Comparison of ENCODE assay signal across 11 cellular contexts in the genomic region with DNA sequence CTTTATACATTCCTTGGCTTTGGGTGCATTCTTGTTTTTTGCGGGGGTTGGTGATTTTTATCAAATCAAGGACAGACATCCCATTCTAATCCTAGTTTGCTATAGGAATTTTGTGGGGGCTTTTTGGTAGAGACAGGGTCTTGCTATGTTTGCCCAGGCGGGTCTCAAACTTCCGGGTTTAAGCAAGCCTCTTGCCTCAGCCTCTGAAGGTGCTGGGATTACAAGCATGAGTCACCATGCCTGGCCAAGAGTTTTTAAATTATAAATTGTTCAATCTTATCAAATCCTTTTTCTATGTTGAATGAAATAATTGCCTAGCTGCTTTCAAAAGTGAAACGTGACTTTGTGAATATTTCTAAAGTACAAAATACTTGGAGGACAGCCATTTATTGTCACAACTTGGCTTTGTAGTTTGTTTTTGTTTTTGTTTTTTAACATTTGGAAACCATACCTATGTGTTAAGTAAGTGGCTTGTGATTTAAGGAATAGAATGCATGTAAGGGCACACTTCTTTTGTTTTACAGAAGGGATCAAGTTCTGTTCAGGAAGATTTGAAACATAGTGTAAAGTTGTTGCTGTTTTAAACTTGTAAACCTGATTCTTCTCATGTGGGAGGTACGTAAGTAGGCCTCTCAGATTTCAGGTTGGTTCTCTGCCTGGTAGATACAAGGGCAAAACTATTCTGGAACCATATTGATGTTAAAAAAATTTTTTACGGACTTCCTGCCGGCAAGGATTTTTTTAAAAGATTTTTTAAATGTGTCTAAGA. TPM values are rescaled to one million over a fixed set of nuclear protein-coding genes. Genes with fewer than 3 reads are reported as not detected.
A peak's percentile ranks its signal among the peaks of the same experiment; 100 is the strongest.
DNase-seq lines count a peak whose midpoint lies in the region; ATAC-seq and TF ChIP-seq lines count a peak whose summit lies in the region.
"Had no signal": no experiment of that assay in that cellular context is flagged by ENCODE, and none has a peak within 500 bp of the region (broad histone marks: within the 10 kb centered on the region; RNA-seq: fewer than 3 reads in every experiment).

No MANE protein-coding gene starts in this region.

- peaks cover 100% of the 10 kb centered on the region for H3K79me2 ChIP-seq in hepatocyte

- H3K9me2 ChIP-seq in hepatocyte (replicated peaks; ENCODE audit: insufficient read depth): no peaks in the 10 kb centered on the region

- H3K9me3 ChIP-seq in body of pancreas: no peaks in the 10 kb centered on the region
- H3K9me3 ChIP-seq in hepatocyte (ENCODE audit: low read depth): no peaks in the 10 kb centered on the region
- H3K9me3 ChIP-seq in testis: no peaks in the 10 kb centered on the region

- TF ChIP-seq POLR2A in body of pancreas (IDR thresholded peaks at IDR 0.05) (no peak), testis (IDR thresholded peaks at IDR 0.05) (no peak)

- H2AFZ ChIP-seq in hepatocyte: no peak overlapping the region

- ATAC-seq in body of pancreas (peak; percentile 37), GM21423 (IDR thresholded peaks at IDR 0.05; ENCODE audit: unreplicated experiment) (no peak)
- ATAC-seq: activated CD8-positive, alpha-beta T cell treated with anti-CD3 and anti-CD28 coated beads for 36 hours had no signal

- no peaks in the 10 kb centered on the region for H3K27me3 ChIP-seq in body of pancreas
- no peaks in the 10 kb centered on the region for H3K27me3 ChIP-seq in hepatocyte
- no peaks in the 10 kb centered on the region for H3K27me3 ChIP-seq in testis

- peak overlapping the region; percentile 28 for H3K27ac Mint-ChIP-seq in activated naive CD8-positive, alpha-beta T cell
- H3K27ac Mint-ChIP-seq in activated naive CD8-positive, alpha-beta T cell treated with anti-CD3 and anti-CD28 coated beads for 36 hours: no peak overlapping the region
- H3K27ac Mint-ChIP-seq: activated CD8-positive, alpha-beta T cell treated with anti-CD3 and anti-CD28 coated beads for 36 hours had no signal

- TF ChIP-seq CTCF in body of pancreas (IDR thresholded peaks at IDR 0.05): no peak
- no peak for TF ChIP-seq CTCF in hepatocyte (IDR thresholded peaks at IDR 0.05; ENCODE audit: poor library complexity)
- no peak for TF ChIP-seq CTCF in testis (IDR thresholded peaks at IDR 0.05)

- 34 to 40% methylated on average over 7 of the region's 7 CpGs for WGBS in body of pancreas, 2 donors
- 79% methylated on average over 7 of the region's 7 CpGs for WGBS in hepatocyte (ENCODE audit: low lambda C conversion rate, missing lambda C conversion rate)
- 28 to 41% methylated on average over 7 of the region's 7 CpGs for WGBS in testis, 2 donors

- no peak for DNase-seq in activated naive CD8-positive, alpha-beta T cell treated with anti-CD3 and anti-CD28 coated beads for 36 hours
- peak in 3 of 4 donors; percentile 37 to 50 (median 41) for DNase-seq in body of pancreas
- DNase-seq in hepatocyte (ENCODE audit: low spot score): no peak
- peak; percentile 38 for DNase-seq in testis
- no peak for DNase-seq in activated CD4-positive, CD25-positive, alpha-beta regulatory T cell (lab: John Stamatoyannopoulos, UW)
- no peak for DNase-seq in NCI-H82 treated with DMSO at 0.1 percent for 48 hours (lab: John Stamatoyannopoulos, UW; ENCODE audit: unreplicated experiment)
- DNase-seq: activated CD8-positive, alpha-beta T cell treated with anti-CD3 and anti-CD28 coated beads for 36 hours; anterior cingulate cortex; NCI-H774 had no signal

- H3K4me1 ChIP-seq in body of pancreas (peaks cover 93% of the 10 kb centered on the region), hepatocyte (ENCODE audit: insufficient read depth) (peaks cover 27% of the 10 kb centered on the region), testis (peaks cover 82% of the 10 kb centered on the region)

- intact Hi-C loops in body of pancreas (cut with DNase I): no loop called here
- intact Hi-C loops in testis (cut with DNase I; ENCODE audit: low total_unique reads): no loop called here

- peaks cover 84% of the 10 kb centered on the region for H3K4me1 Mint-ChIP-seq in activated naive CD8-positive, alpha-beta T cell (ENCODE audit: low read depth)
- peaks cover 73% of the 10 kb centered on the region for H3K4me1 Mint-ChIP-seq in activated naive CD8-positive, alpha-beta T cell treated with anti-CD3 and anti-CD28 coated beads for 36 hours

- H3K4me2 ChIP-seq in hepatocyte: no peak overlapping the region

- H3K27me3 Mint-ChIP-seq in activated naive CD8-positive, alpha-beta T cell: no peaks in the 10 kb centered on the region
- no peaks in the 10 kb centered on the region for H3K27me3 Mint-ChIP-seq in activated naive CD8-positive, alpha-beta T cell treated with anti-CD3 and anti-CD28 coated beads for 36 hours
- H3K27me3 Mint-ChIP-seq: activated CD8-positive, alpha-beta T cell treated with anti-CD3 and anti-CD28 coated beads for 36 hours had no signal

- H3K4me3 ChIP-seq in body of pancreas (no peak overlapping the region), hepatocyte (no peak overlapping the region), testis (no peak overlapping the region)

- no peaks in the 10 kb centered on the region for H3K36me3 Mint-ChIP-seq in activated naive CD8-positive, alpha-beta T cell
- H3K36me3 Mint-ChIP-seq in activated naive CD8-positive, alpha-beta T cell treated with anti-CD3 and anti-CD28 coated beads for 36 hours: peaks cover 7% of the 10 kb centered on the region

- peak overlapping the region; percentile 23 for H3K4me3 Mint-ChIP-seq in activated naive CD8-positive, alpha-beta T cell
- H3K4me3 Mint-ChIP-seq in activated naive CD8-positive, alpha-beta T cell treated with anti-CD3 and anti-CD28 coated beads for 36 hours: no peak overlapping the region
- H3K4me3 Mint-ChIP-seq: activated CD8-positive, alpha-beta T cell treated with anti-CD3 and anti-CD28 coated beads for 36 hours had no signal

- H3K27ac ChIP-seq in body of pancreas (peak overlapping the region in 3 of 4 donors; percentile 44 to 75 (median 63)), hepatocyte (peak overlapping the region; percentile 47), testis (peak overlapping the region; percentile 63 to 79)

- peaks cover 96% of the 10 kb centered on the region for H4K20me1 ChIP-seq in hepatocyte (ENCODE audit: insufficient read depth, poor library complexity, severe bottlenecking)

- H3K36me3 ChIP-seq in body of pancreas (replicated peaks in 1 of 2; ENCODE audit: insufficient read depth in 1 of 2, low read depth in 2 of 2) (no peaks in the 10 kb centered on the region), hepatocyte (replicated peaks; ENCODE audit: insufficient read depth, low read depth) (no peaks in the 10 kb centered on the region), testis (ENCODE audit: low read depth, missing control alignments) (no peaks in the 10 kb centered on the region)

- no peaks in the 10 kb centered on the region for H3K9me3 Mint-ChIP-seq in activated naive CD8-positive, alpha-beta T cell (ENCODE audit: low read depth)
- no peaks in the 10 kb centered on the region for H3K9me3 Mint-ChIP-seq in activated naive CD8-positive, alpha-beta T cell treated with anti-CD3 and anti-CD28 coated beads for 36 hours
- H3K9me3 Mint-ChIP-seq: activated CD8-positive, alpha-beta T cell treated with anti-CD3 and anti-CD28 coated beads for 36 hours had no signal

RNA-seq across cellular contexts. Expression of gene MARK3, which starts 13.4 kb away (rescaled TPM):
- 10 to 100 TPM; 71.0 to 74.3 TPM for total RNA-seq in activated naive CD8-positive, alpha-beta T cell treated with anti-CD3 and anti-CD28 coated beads for 36 hours
- total RNA-seq in body of pancreas (100 to 1,000 TPM in 1 of 2 donors, 10 to 100 TPM in 1; 87.2 to 147 TPM), hepatocyte (59.2 and 71.7 TPM in 2 replicates), testis (100 to 1,000 TPM; 172 to 198 TPM)
- polyA plus RNA-seq in hepatocyte (56.3 and 76.7 TPM in 2 replicates), testis (ENCODE audit: insufficient read depth, low read depth, low replicate concordance) (93.9 TPM)

Comparison
In these comparisons a context has a peak if more than half of its experiments do, and no peak if none do; other contexts are left out.
1. DNase-seq: peak in body of pancreas (3 of 4) and testis (single experiment); none in activated naive CD8-positive, alpha-beta T cell treated with anti-CD3 and anti-CD28 coated beads for 36 hours (single experiment), hepatocyte (single experiment), activated CD4-positive, CD25-positive, alpha-beta regulatory T cell (0 of 4) and NCI-H82 treated with DMSO at 0.1 percent for 48 hours (single experiment).
2. Peak in every context shown above with its lines, with median percentiles within 50 percentile points of each other: H3K27ac ChIP-seq.